ENCODE assay signal across 19 cellular contexts in genomic region chrX:112614640-112615039, GRCh38.
DNase-seq lines count a peak whose midpoint lies in the region; ATAC-seq and TF ChIP-seq lines count a peak whose summit lies in the region.
"Had no signal": no experiment of that assay in that cellular context is flagged by ENCODE, and none has a peak within 500 bp of the region (broad histone marks: within the 10 kb centered on the region; RNA-seq: fewer than 3 reads in every experiment).

No MANE protein-coding gene starts in this region.

- in situ Hi-C loops in astrocyte of the spinal cord (cut with HindIII; ENCODE audit: low sequenced_read_pairs), result no loop called here

- no peaks in the 10 kb centered on the region for H3K4me1 Mint-ChIP-seq in activated naive CD4-positive, alpha-beta T cell treated with anti-CD3 and anti-CD28 coated beads, Interleukin-2, amount 10 ng/mL, durations not matched to agents 7 days and 5 days

- no peaks in the 10 kb centered on the region for H3K36me3 ChIP-seq in kidney epithelial cell (ENCODE audit: control insufficient read depth, insufficient read depth, low read length)
- H3K36me3 ChIP-seq in aorta (ENCODE audit: control insufficient read depth in 1 of 2, insufficient read depth in 2 of 2, low read length in 1 of 2), result no peaks in the 10 kb centered on the region
- H3K36me3 ChIP-seq: BE2C, esophagus squamous epithelium, thoracic aorta had no signal

- intact Hi-C loops in aorta (cut with DNase I), result no loop called here

- 10 to 23% methylated on average over 2 of the region's 2 CpGs for WGBS in aorta, 2 donors

- H3K4me1 ChIP-seq in aorta (ENCODE audit: control insufficient read depth in 1 of 2, insufficient read depth in 2 of 2, low read length in 2 of 2), result no peaks in the 10 kb centered on the region
- H3K4me1 ChIP-seq: BE2C, esophagus squamous epithelium had no signal

- ATAC-seq in GM18511 (IDR thresholded peaks at IDR 0.05; ENCODE audit: unreplicated experiment) (peak; percentile 87), HG02759 (IDR thresholded peaks at IDR 0.05; ENCODE audit: unreplicated experiment) (peak; percentile 61), aorta (ENCODE audit: low FRiP score) (no peak), HG03571 (IDR thresholded peaks at IDR 0.05; ENCODE audit: unreplicated experiment) (no peak)
- ATAC-seq: left cardiac atrium had no signal

- DNase-seq in astrocyte of the spinal cord (ENCODE audit: low read depth, low spot score), result peak; percentile 16
- DNase-seq in kidney epithelial cell (ENCODE audit: low read depth), result peak; percentile 25
- no peak for DNase-seq in activated naive CD4-positive, alpha-beta T cell treated with anti-CD3 and anti-CD28 coated beads, Interleukin-2, amount 10 ng/mL, durations not matched to agents 7 days and 5 days
- no peak for DNase-seq in aorta
- no peak for DNase-seq in amygdala (lab: John Stamatoyannopoulos, UW)
- DNase-seq: activated CD4-positive, alpha-beta T cell treated with anti-CD3 and anti-CD28 coated beads, Interleukin-2, amount 50 U/mL, for 4 hours; activated T-cell treated with anti-CD3 and anti-CD28 coated beads, Interleukin-2, amount 50 U/mL, for 48 hours; BE2C; DND-41; esophagus squamous epithelium; left cardiac atrium; SIG-M5; T-helper 9 cell had no signal

- H3K27ac ChIP-seq in aorta (ENCODE audit: low read depth in 1 of 2, low read length in 2 of 2), result no peak overlapping the region
- H3K27ac ChIP-seq: esophagus squamous epithelium, thoracic aorta had no signal

- H3K4me3 Mint-ChIP-seq in activated naive CD4-positive, alpha-beta T cell treated with anti-CD3 and anti-CD28 coated beads, Interleukin-2, amount 10 ng/mL, durations not matched to agents 7 days and 5 days, result no peak overlapping the region
- H3K4me3 Mint-ChIP-seq: dendritic cell treated with granulocyte-macrophage colony-stimulating factor and Interleukin-4, amounts not matched to agents 40 ng/mL and 50 ng/mL, for 4 days had no signal

- H3K27me3 ChIP-seq in kidney epithelial cell (ENCODE audit: control insufficient read depth, insufficient read depth, low read length) (no peaks in the 10 kb centered on the region), aorta (ENCODE audit: control insufficient read depth in 1 of 2, insufficient read depth in 2 of 2, low read length in 1 of 2) (no peaks in the 10 kb centered on the region)
- H3K27me3 ChIP-seq: BE2C, esophagus squamous epithelium had no signal

- no peak for TF ChIP-seq CTCF in astrocyte of the spinal cord (IDR thresholded peaks at IDR 0.05; ENCODE audit: low read depth, low read length)
- TF ChIP-seq CTCF in kidney epithelial cell (IDR thresholded peaks at IDR 0.05; ENCODE audit: insufficient read depth, low read length, poor library complexity, severe bottlenecking), result no peak

- H3K36me3 Mint-ChIP-seq in activated naive CD4-positive, alpha-beta T cell treated with anti-CD3 and anti-CD28 coated beads, Interleukin-2, amount 10 ng/mL, durations not matched to agents 7 days and 5 days, result no peaks in the 10 kb centered on the region

- H3K9me3 ChIP-seq in aorta (ENCODE audit: control insufficient read depth, low read length), result no peaks in the 10 kb centered on the region
- H3K9me3 ChIP-seq: BE2C, esophagus squamous epithelium, thoracic aorta had no signal

- H3K9me3 Mint-ChIP-seq in activated naive CD4-positive, alpha-beta T cell treated with anti-CD3 and anti-CD28 coated beads, Interleukin-2, amount 10 ng/mL, durations not matched to agents 7 days and 5 days, result no peaks in the 10 kb centered on the region
- H3K9me3 Mint-ChIP-seq: dendritic cell treated with granulocyte-macrophage colony-stimulating factor and Interleukin-4, amounts not matched to agents 40 ng/mL and 50 ng/mL, for 4 days had no signal

- CTCF ChIA-PET in activated naive CD4-positive, alpha-beta T cell treated with anti-CD3 and anti-CD28 coated beads, Interleukin-2, amount 10 ng/mL, durations not matched to agents 7 days and 5 days (lab: Charles Lee), result no interaction called here

- H3K27me3 Mint-ChIP-seq in activated naive CD4-positive, alpha-beta T cell treated with anti-CD3 and anti-CD28 coated beads, Interleukin-2, amount 10 ng/mL, durations not matched to agents 7 days and 5 days, result no peaks in the 10 kb centered on the region
- H3K27me3 Mint-ChIP-seq: dendritic cell treated with granulocyte-macrophage colony-stimulating factor and Interleukin-4, amounts not matched to agents 40 ng/mL and 50 ng/mL, for 4 days; progenitor cell of endocrine pancreas had no signal

- no peak overlapping the region for H3K27ac Mint-ChIP-seq in activated naive CD4-positive, alpha-beta T cell treated with anti-CD3 and anti-CD28 coated beads, Interleukin-2, amount 10 ng/mL, durations not matched to agents 7 days and 5 days
- H3K27ac Mint-ChIP-seq: dendritic cell treated with granulocyte-macrophage colony-stimulating factor and Interleukin-4, amounts not matched to agents 40 ng/mL and 50 ng/mL, for 4 days; progenitor cell of endocrine pancreas had no signal

- H3K4me3 ChIP-seq in astrocyte of the spinal cord (ENCODE audit: low read depth, low read length), result no peak overlapping the region
- no peak overlapping the region for H3K4me3 ChIP-seq in kidney epithelial cell (ENCODE audit: low read depth, low read length)
- H3K4me3 ChIP-seq in aorta (ENCODE audit: low read length in 2 of 2), result no peak overlapping the region
- H3K4me3 ChIP-seq: esophagus squamous epithelium, thoracic aorta had no signal

Comparison
In these comparisons a context has a peak if more than half of its experiments do, and no peak if none do; other contexts are left out.
1. ATAC-seq: peak in GM18511 (single experiment) and HG02759 (single experiment); none in aorta (single experiment) and HG03571 (single experiment).
2. DNase-seq: peak in astrocyte of the spinal cord (single experiment) and kidney epithelial cell (single experiment); none in activated naive CD4-positive, alpha-beta T cell treated with anti-CD3 and anti-CD28 coated beads, Interleukin-2, amount 10 ng/mL, durations not matched to agents 7 days and 5 days (single experiment), aorta (0 of 2) and amygdala (0 of 56).